In the genomic region with DNA sequence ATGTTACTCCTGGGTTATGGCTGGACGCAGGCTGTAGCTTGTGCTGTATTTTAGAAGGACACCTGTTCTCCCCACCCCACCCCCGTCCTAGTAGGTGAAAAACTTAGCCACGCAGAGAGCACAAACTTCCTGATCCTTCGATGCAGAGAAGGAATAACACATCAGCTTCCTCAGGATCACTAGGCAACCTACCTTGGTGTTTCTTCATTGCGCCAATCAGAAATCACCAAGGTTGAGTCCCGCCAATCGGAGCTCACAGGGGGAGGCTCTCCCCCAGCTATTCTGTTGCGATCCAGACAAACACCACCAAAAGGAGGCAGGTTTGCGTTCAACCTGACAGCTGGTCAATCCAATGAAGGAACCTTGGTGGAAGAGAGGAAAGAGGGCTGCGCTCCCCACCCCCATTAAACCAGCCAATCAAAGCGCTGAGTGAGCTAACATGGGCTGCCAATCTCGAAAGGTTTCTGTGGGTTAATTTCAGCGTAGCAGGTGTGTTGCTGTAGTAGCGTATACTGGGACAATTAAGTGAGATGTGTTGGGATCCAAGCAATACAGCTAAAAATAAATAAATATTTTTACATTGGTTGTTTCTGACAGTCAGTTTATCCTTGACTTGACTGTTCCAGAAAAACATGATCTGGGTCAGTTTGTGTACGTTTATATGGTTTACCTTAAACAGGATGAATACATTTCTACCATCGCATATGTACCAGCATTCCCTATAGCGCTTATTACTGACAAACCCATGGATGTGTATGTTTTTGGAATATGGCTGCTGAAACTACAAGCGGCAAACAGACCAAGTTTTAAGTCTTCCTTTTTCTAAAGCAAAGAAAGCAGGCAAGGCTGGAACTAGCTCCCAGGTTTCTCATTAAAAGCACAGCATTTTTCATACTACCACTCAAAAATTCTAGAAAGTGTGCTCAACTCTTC, we compare ENCODE assay signal across 7 cellular contexts.
DNase-seq lines count a peak whose midpoint lies in the region; ATAC-seq and TF ChIP-seq lines count a peak whose summit lies in the region.

Gene GOLPH3L (minus strand): TSS at position 160 of the 933 bp plus-strand sequence. CDS start 2,316 bp downstream, outside the sequence.

- TF ChIP-seq POLR2A in GM18505 (IDR thresholded peaks at IDR 0.05; ENCODE audit: borderline replicate concordance, extremely low read depth, insufficient read depth, insufficient read length): peak; percentile 60

- peak; percentile 10 for TF ChIP-seq CTCF in astrocyte of the spinal cord (IDR thresholded peaks at IDR 0.05; ENCODE audit: low read depth, low read length)

- H3K4me3 ChIP-seq in astrocyte of the spinal cord (ENCODE audit: low read depth, low read length): peak within 1 kb of the TSS; percentile 85

- ATAC-seq in GM18505 (IDR thresholded peaks at IDR 0.05; ENCODE audit: unreplicated experiment) (peak; percentile 95), HG02981 (IDR thresholded peaks at IDR 0.05; ENCODE audit: unreplicated experiment) (peak; percentile 99)

- in situ Hi-C loops in astrocyte of the spinal cord (cut with HindIII; ENCODE audit: low sequenced_read_pairs): no loop called here

- DNase-seq in NCI-H2029 treated with DMSO at 0.1 percent for 48 hours (lab: John Stamatoyannopoulos, UW) (peak; percentile 97), T-helper 9 cell (peak; percentile 75), astrocyte of the spinal cord (ENCODE audit: low read depth, low spot score) (peak; percentile 99), hippocampal formation (lab: John Stamatoyannopoulos, UW) (peak; percentile 90 to 95), retina (peak; percentile 91)

Comparison
In these comparisons a context has a peak if more than half of its experiments do, and no peak if none do; other contexts are left out.
1. Peak in every context shown above with its lines: DNase-seq, ATAC-seq and H3K4me3 ChIP-seq.